In the genomic region with DNA sequence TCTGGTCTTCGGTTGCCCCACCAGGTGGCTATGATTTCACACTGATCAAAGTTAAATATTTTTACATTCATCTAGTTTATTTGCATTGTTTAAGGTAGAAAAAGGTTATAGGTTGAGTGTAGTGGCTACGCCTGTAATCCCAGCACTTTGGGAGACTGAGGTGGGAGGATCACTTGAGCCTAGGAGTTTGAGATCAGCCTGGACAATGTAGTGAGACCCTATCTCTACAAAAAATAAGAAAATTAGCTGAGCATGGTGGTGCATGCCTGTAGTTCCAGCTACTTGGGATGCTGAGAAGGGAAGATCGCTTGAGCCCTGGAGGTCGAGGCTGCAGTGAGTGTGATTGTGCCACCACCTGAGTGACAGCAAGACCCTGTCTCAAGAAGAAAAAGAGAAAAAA, we compare ENCODE assay signal across 1 cellular context.
TF ChIP-seq lines count a peak whose summit lies in the region.

No MANE protein-coding gene starts in this region.

TF ChIP-seq in HEK293, 187 proteins besides CTCF, POLR2A, EP300 and RAD21:
- no peak for TF ChIP-seq ZNF785 (tag by site-specific recombination; IDR thresholded peaks at IDR 0.05)
- TF ChIP-seq ZNF23 (tag by site-specific recombination; IDR thresholded peaks at IDR 0.05; ENCODE audit: borderline replicate concordance): no peak
- TF ChIP-seq ZNF521 (tag by site-specific recombination; IDR thresholded peaks at IDR 0.05): no peak
- TF ChIP-seq ZNF121 (tag by site-specific recombination; IDR thresholded peaks at IDR 0.05): peak; percentile 63
